1 cellular context compared by ENCODE assay signal in the genomic region with DNA sequence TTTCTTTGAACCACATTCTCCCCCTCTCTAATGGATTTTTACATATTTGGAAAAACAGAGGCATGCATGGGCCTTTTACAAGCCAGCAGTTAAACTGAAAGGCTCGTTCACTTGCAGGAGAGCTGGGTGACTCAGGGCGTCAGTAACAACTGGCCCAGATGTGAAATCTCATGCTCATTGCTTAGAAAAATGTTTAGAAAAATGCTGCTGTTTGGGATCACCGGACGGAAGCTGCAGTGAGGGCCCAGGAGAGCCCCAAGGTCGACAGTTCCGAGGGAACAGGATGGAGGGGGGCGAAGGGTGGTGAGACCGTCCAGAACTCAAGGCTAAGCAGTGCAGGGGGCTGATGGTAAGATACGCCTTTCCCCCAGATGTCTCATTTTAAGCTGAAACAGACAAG.
TF ChIP-seq lines count a peak whose summit lies in the region.

No MANE protein-coding gene starts in this region.

TF ChIP-seq in HepG2, 621 proteins besides CTCF, POLR2A, EP300 and RAD21 (continued from another document):
- TF ChIP-seq, protein P1, sequence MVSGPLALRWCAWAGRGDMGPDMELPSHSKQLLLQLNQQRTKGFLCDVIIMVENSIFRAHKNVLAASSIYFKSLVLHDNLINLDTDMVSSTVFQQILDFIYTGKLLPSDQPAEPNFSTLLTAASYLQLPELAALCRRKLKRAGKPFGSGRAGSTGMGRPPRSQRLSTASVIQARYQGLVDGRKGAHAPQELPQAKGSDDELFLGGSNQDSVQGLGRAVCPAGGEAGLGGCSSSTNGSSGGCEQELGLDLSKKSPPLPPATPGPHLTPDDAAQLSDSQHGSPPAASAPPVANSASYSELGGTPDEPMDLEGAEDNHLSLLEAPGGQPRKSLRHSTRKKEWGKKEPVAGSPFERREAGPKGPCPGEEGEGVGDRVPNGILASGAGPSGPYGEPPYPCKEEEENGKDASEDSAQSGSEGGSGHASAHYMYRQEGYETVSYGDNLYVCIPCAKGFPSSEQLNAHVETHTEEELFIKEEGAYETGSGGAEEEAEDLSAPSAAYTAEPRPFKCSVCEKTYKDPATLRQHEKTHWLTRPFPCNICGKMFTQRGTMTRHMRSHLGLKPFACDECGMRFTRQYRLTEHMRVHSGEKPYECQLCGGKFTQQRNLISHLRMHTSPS (CRISPR knock-in tag; IDR thresholded peaks at IDR 0.05; ENCODE audit: low read depth) = no peak
- TF ChIP-seq SOX6 (IDR thresholded peaks at IDR 0.05) = no peak
- TF ChIP-seq SOX6 (CRISPR knock-in tag; IDR thresholded peaks at IDR 0.05) = 0 out of 2 replicates have a peak, but pooled peaks have one; percentile 24
- TF ChIP-seq ZSCAN31 (CRISPR knock-in tag; IDR thresholded peaks at IDR 0.05; ENCODE audit: low read depth) = no peak
- TF ChIP-seq SALL1 (CRISPR knock-in tag; IDR thresholded peaks at IDR 0.05) = peak; percentile 50; the same call in 1 of the 2 replicates
- TF ChIP-seq, protein P2, sequence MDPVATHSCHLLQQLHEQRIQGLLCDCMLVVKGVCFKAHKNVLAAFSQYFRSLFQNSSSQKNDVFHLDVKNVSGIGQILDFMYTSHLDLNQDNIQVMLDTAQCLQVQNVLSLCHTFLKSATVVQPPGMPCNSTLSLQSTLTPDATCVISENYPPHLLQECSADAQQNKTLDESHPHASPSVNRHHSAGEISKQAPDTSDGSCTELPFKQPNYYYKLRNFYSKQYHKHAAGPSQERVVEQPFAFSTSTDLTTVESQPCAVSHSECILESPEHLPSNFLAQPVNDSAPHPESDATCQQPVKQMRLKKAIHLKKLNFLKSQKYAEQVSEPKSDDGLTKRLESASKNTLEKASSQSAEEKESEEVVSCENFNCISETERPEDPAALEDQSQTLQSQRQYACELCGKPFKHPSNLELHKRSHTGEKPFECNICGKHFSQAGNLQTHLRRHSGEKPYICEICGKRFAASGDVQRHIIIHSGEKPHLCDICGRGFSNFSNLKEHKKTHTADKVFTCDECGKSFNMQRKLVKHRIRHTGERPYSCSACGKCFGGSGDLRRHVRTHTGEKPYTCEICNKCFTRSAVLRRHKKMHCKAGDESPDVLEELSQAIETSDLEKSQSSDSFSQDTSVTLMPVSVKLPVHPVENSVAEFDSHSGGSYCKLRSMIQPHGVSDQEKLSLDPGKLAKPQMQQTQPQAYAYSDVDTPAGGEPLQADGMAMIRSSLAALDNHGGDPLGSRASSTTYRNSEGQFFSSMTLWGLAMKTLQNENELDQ (CRISPR knock-in tag; IDR thresholded peaks at IDR 0.05; ENCODE audit: borderline replicate concordance) = no peak
- no peak for TF ChIP-seq ARHGAP35 (CRISPR knock-in tag; IDR thresholded peaks at IDR 0.05; ENCODE audit: borderline replicate concordance)
- no peak for TF ChIP-seq ZNF781 (CRISPR knock-in tag; IDR thresholded peaks at IDR 0.05; ENCODE audit: borderline replicate concordance, not compliant biosample characterization)
- TF ChIP-seq, protein P3, sequence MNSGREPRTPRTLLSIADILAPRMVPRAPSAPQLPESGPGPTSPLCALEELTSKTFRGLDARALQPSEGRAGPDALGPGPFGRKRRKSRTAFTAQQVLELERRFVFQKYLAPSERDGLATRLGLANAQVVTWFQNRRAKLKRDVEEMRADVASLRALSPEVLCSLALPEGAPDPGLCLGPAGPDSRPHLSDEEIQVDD (CRISPR knock-in tag; IDR thresholded peaks at IDR 0.05; ENCODE audit: borderline replicate concordance) = no peak
- no peak for TF ChIP-seq ZNF709 (CRISPR knock-in tag; IDR thresholded peaks at IDR 0.05)
- TF ChIP-seq DPF2 (CRISPR knock-in tag; IDR thresholded peaks at IDR 0.05; ENCODE audit: borderline replicate concordance, low read depth) = no peak
- TF ChIP-seq, protein P4, sequence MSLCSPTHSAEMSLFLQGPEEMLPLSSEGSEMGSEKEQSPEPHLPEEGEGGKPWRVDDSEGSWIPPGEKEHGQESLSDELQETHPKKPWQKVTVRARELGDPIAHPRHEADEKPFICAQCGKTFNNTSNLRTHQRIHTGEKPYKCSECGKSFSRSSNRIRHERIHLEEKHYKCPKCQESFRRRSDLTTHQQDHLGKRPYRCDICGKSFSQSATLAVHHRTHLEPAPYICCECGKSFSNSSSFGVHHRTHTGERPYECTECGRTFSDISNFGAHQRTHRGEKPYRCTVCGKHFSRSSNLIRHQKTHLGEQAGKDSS (CRISPR knock-in tag; IDR thresholded peaks at IDR 0.05; ENCODE audit: borderline replicate concordance, low read depth) = no peak
- TF ChIP-seq ARNT2 (CRISPR knock-in tag; IDR thresholded peaks at IDR 0.05; ENCODE audit: low read depth) = no peak
- TF ChIP-seq JUND (CRISPR knock-in tag; IDR thresholded peaks at IDR 0.05) = 0 out of 2 replicates have a peak, but pooled peaks have one; percentile 26
- TF ChIP-seq, protein P5, sequence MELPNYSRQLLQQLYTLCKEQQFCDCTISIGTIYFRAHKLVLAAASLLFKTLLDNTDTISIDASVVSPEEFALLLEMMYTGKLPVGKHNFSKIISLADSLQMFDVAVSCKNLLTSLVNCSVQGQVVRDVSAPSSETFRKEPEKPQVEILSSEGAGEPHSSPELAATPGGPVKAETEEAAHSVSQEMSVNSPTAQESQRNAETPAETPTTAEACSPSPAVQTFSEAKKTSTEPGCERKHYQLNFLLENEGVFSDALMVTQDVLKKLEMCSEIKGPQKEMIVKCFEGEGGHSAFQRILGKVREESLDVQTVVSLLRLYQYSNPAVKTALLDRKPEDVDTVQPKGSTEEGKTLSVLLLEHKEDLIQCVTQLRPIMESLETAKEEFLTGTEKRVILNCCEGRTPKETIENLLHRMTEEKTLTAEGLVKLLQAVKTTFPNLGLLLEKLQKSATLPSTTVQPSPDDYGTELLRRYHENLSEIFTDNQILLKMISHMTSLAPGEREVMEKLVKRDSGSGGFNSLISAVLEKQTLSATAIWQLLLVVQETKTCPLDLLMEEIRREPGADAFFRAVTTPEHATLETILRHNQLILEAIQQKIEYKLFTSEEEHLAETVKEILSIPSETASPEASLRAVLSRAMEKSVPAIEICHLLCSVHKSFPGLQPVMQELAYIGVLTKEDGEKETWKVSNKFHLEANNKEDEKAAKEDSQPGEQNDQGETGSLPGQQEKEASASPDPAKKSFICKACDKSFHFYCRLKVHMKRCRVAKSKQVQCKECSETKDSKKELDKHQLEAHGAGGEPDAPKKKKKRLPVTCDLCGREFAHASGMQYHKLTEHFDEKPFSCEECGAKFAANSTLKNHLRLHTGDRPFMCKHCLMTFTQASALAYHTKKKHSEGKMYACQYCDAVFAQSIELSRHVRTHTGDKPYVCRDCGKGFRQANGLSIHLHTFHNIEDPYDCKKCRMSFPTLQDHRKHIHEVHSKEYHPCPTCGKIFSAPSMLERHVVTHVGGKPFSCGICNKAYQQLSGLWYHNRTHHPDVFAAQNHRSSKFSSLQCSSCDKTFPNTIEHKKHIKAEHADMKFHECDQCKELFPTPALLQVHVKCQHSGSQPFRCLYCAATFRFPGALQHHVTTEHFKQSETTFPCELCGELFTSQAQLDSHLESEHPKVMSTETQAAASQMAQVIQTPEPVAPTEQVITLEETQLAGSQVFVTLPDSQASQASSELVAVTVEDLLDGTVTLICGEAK (IDR thresholded peaks at IDR 0.05) = no peak
- TF ChIP-seq, protein P5 (CRISPR knock-in tag; IDR thresholded peaks at IDR 0.05) = no peak
- no peak for TF ChIP-seq ZNF629 (CRISPR knock-in tag; conservative IDR thresholded peaks at IDR 0.05)
- no peak for TF ChIP-seq ZNF564 (CRISPR knock-in tag; IDR thresholded peaks at IDR 0.05)
- TF ChIP-seq, protein P6, sequence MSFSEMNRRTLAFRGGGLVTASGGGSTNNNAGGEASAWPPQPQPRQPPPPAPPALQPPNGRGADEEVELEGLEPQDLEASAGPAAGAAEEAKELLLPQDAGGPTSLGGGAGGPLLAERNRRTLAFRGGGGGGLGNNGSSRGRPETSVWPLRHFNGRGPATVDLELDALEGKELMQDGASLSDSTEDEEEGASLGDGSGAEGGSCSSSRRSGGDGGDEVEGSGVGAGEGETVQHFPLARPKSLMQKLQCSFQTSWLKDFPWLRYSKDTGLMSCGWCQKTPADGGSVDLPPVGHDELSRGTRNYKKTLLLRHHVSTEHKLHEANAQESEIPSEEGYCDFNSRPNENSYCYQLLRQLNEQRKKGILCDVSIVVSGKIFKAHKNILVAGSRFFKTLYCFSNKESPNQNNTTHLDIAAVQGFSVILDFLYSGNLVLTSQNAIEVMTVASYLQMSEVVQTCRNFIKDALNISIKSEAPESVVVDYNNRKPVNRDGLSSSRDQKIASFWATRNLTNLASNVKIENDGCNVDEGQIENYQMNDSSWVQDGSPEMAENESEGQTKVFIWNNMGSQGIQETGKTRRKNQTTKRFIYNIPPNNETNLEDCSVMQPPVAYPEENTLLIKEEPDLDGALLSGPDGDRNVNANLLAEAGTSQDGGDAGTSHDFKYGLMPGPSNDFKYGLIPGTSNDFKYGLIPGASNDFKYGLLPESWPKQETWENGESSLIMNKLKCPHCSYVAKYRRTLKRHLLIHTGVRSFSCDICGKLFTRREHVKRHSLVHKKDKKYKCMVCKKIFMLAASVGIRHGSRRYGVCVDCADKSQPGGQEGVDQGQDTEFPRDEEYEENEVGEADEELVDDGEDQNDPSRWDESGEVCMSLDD (CRISPR knock-in tag; IDR thresholded peaks at IDR 0.05; ENCODE audit: borderline replicate concordance) = no peak
- no peak for TF ChIP-seq HOXD1 (CRISPR knock-in tag; IDR thresholded peaks at IDR 0.05)
- no peak for TF ChIP-seq EED (CRISPR knock-in tag; IDR thresholded peaks at IDR 0.05)
- TF ChIP-seq ETV5 (CRISPR knock-in tag; IDR thresholded peaks at IDR 0.05; ENCODE audit: borderline replicate concordance) = peak; percentile 57; the same call in 1 of the 2 replicates
- TF ChIP-seq ZNF570 (CRISPR knock-in tag; IDR thresholded peaks at IDR 0.05; ENCODE audit: borderline replicate concordance) = no peak
